ENCODE assay signal across 1 cellular context in genomic region chr11:68267881-68268240, GRCh38.
TF ChIP-seq lines count a peak whose summit lies in the region.

No MANE protein-coding gene starts in this region.

TF ChIP-seq in IMR-90, 13 proteins besides CTCF, POLR2A, EP300 and RAD21 (continued from another document):
- TF ChIP-seq MAZ (IDR thresholded peaks at IDR 0.05; ENCODE audit: borderline replicate concordance, low read depth, low read length), result no peak
